10 cellular contexts compared by ENCODE assay signal in the genomic region with DNA sequence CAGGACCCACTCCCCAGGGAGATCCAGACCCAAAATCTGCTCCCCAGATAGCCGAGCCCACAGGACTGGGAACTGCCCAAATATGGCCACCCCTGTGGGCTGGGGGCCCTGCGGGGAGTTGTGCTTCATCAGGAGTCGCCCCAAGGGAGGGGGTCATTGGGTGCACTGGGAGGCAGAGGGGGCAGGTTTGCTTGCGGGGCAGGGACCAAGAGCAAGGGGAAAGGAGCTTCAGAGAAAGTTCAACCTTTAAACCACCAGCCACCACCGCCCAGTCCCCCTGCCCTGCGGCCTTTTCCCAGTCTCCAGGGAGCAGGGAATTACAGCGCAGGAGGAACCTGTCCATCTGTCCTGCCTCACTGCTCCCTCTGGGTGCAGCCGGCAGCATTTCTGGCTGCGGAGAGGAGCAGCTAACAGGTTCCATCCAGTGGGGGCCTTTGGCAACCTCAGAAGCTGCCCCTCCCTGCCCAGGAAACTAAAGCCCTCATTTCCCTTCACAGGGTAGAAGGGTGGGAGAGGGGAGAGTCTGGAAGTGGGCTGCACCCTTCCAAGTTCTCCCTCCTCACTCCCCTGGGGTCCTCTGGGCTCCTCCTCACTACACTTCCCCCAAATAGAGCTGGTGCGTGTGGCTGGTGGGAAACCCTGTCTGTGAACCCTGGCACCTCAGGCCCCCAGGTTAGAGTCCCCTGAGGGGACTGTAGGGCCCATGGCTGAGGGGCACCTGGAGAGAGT. TPM values are rescaled to one million over a fixed set of nuclear protein-coding genes. Genes with fewer than 3 reads are reported as not detected.
A peak's percentile ranks its signal among the peaks of the same experiment; 100 is the strongest.
DNase-seq lines count a peak whose midpoint lies in the region; ATAC-seq and TF ChIP-seq lines count a peak whose summit lies in the region.
"Had no signal": no experiment of that assay in that cellular context is flagged by ENCODE, and none has a peak within 500 bp of the region (broad histone marks: within the 10 kb centered on the region; RNA-seq: fewer than 3 reads in every experiment).

No MANE protein-coding gene starts in this region.

- H3K4me1 ChIP-seq in tibial artery (peaks cover 0 to 28% (median 26%) of the 10 kb centered on the region in 4 donors), foreskin keratinocyte (no peaks in the 10 kb centered on the region)

- no peaks in the 10 kb centered on the region for H3K9me3 Mint-ChIP-seq in activated naive CD4-positive, alpha-beta T cell treated with anti-CD3 and anti-CD28 coated beads, Interleukin-2, amount 50 U/mL, for 72 hours
- H3K9me3 Mint-ChIP-seq: WTC11 had no signal

- H3K36me3 ChIP-seq in tibial artery = peaks cover 2 to 27% (median 15%) of the 10 kb centered on the region in 3 donors

- no peaks in the 10 kb centered on the region for H3K27me3 ChIP-seq in tibial artery
- H3K27me3 ChIP-seq in foreskin keratinocyte = no peaks in the 10 kb centered on the region

- TF ChIP-seq CTCF in tibial artery (IDR thresholded peaks at IDR 0.05) = no peak
- no peak for TF ChIP-seq CTCF in foreskin keratinocyte (conservative IDR thresholded peaks at IDR 0.05)

- H3K36me3 Mint-ChIP-seq in activated naive CD4-positive, alpha-beta T cell treated with anti-CD3 and anti-CD28 coated beads, Interleukin-2, amount 50 U/mL, for 72 hours = no peaks in the 10 kb centered on the region

- DNase-seq in activated T-cell treated with anti-CD3 and anti-CD28 coated beads, Interleukin-2, amount 50 U/mL, for 1 hour = peak; percentile 36
- DNase-seq in activated T-cell treated with anti-CD3 and anti-CD28 coated beads for 4 hours (no peak), left kidney (ENCODE audit: low read depth, low spot score) (peak; percentile 38), tibial artery (no peak), foreskin keratinocyte (no peak), OCI-M2 (lab: John Stamatoyannopoulos, UW; ENCODE audit: unreplicated experiment) (no peak)
- no peak for DNase-seq in activated naive CD4-positive, alpha-beta T cell treated with anti-CD3 and anti-CD28 coated beads, Interleukin-2, amount 50 U/mL, for 72 hours (ENCODE audit: low spot score in 2 of 2)
- DNase-seq: NCI-H69 had no signal

- peak overlapping the region; percentile 92 to 93 for H3K27ac Mint-ChIP-seq in activated naive CD4-positive, alpha-beta T cell treated with anti-CD3 and anti-CD28 coated beads, Interleukin-2, amount 50 U/mL, for 72 hours
- H3K27ac Mint-ChIP-seq: WTC11 had no signal

- intact Hi-C loops in tibial artery (cut with DNase I; ENCODE audit: low total_unique reads) = no loop called here

- no peaks in the 10 kb centered on the region for H3K9me3 ChIP-seq in tibial artery

- H3K4me3 ChIP-seq in tibial artery = peak overlapping the region in 1 of 2 donors; percentile 31

- peak; percentile 19 to 20 for ATAC-seq in activated naive CD4-positive, alpha-beta T cell treated with anti-CD3 and anti-CD28 coated beads, Interleukin-2, amount 50 U/mL, for 72 hours
- ATAC-seq in foreskin keratinocyte (no peak), HG03135 (IDR thresholded peaks at IDR 0.05; ENCODE audit: unreplicated experiment) (no peak)

- peak overlapping the region; percentile 47 to 59 for H3K27ac ChIP-seq in tibial artery
- no peak overlapping the region for H3K27ac ChIP-seq in foreskin keratinocyte

RNA-seq across cellular contexts. Expression of a gene that starts 13.8 kb away (rescaled TPM):
- total RNA-seq in activated naive CD4-positive, alpha-beta T cell treated with anti-CD3 and anti-CD28 coated beads, Interleukin-2, amount 50 U/mL, for 72 hours = 10 to 100 TPM; 68.3 to 76.1 TPM
- total RNA-seq in foreskin keratinocyte = 30.4 and 37.9 TPM in 2 replicates
- polyA plus RNA-seq in foreskin keratinocyte = 35.5 and 44.2 TPM in 2 replicates

RNA-seq across cellular contexts. Expression of a gene that starts 32.6 kb away (rescaled TPM):
- 10 to 100 TPM; 66.3 to 84.5 TPM for total RNA-seq in activated naive CD4-positive, alpha-beta T cell treated with anti-CD3 and anti-CD28 coated beads, Interleukin-2, amount 50 U/mL, for 72 hours
- 36.0 and 37.1 TPM in 2 replicates for total RNA-seq in foreskin keratinocyte
- 35.2 and 40.0 TPM in 2 replicates for polyA plus RNA-seq in foreskin keratinocyte

RNA-seq across cellular contexts. Expression of a gene that starts 55.8 kb away (rescaled TPM):
- total RNA-seq in activated naive CD4-positive, alpha-beta T cell treated with anti-CD3 and anti-CD28 coated beads, Interleukin-2, amount 50 U/mL, for 72 hours = 10 to 100 TPM in 1 of 2 donors, 1 to 10 TPM in 1; 9.2 to 25.7 TPM
- 4.8 and 10.9 TPM in 2 replicates for total RNA-seq in foreskin keratinocyte
- 2.5 and 5.6 TPM in 2 replicates for polyA plus RNA-seq in foreskin keratinocyte

RNA-seq across cellular contexts. Expression of a gene that starts 59.7 kb away (rescaled TPM):
- 100 to 1,000 TPM in 1 of 2 donors, 10 to 100 TPM in 1; 39.7 to 101 TPM for total RNA-seq in activated naive CD4-positive, alpha-beta T cell treated with anti-CD3 and anti-CD28 coated beads, Interleukin-2, amount 50 U/mL, for 72 hours
- 32.3 and 34.2 TPM in 2 replicates for total RNA-seq in foreskin keratinocyte
- 39.5 and 40.4 TPM in 2 replicates for polyA plus RNA-seq in foreskin keratinocyte

Comparison
In these comparisons a context has a peak if more than half of its experiments do, and no peak if none do; other contexts are left out.
1. DNase-seq: peak in activated T-cell treated with anti-CD3 and anti-CD28 coated beads, Interleukin-2, amount 50 U/mL, for 1 hour (single experiment) and left kidney (single experiment); none in activated T-cell treated with anti-CD3 and anti-CD28 coated beads for 4 hours (single experiment), activated naive CD4-positive, alpha-beta T cell treated with anti-CD3 and anti-CD28 coated beads, Interleukin-2, amount 50 U/mL, for 72 hours (0 of 2), tibial artery (0 of 2), foreskin keratinocyte (0 of 2) and OCI-M2 (single experiment).
2. ATAC-seq: peak in activated naive CD4-positive, alpha-beta T cell treated with anti-CD3 and anti-CD28 coated beads, Interleukin-2, amount 50 U/mL, for 72 hours (2 of 2); none in foreskin keratinocyte (single experiment) and HG03135 (single experiment).